Comparison of ENCODE assay signal across 8 cellular contexts in the genomic region with DNA sequence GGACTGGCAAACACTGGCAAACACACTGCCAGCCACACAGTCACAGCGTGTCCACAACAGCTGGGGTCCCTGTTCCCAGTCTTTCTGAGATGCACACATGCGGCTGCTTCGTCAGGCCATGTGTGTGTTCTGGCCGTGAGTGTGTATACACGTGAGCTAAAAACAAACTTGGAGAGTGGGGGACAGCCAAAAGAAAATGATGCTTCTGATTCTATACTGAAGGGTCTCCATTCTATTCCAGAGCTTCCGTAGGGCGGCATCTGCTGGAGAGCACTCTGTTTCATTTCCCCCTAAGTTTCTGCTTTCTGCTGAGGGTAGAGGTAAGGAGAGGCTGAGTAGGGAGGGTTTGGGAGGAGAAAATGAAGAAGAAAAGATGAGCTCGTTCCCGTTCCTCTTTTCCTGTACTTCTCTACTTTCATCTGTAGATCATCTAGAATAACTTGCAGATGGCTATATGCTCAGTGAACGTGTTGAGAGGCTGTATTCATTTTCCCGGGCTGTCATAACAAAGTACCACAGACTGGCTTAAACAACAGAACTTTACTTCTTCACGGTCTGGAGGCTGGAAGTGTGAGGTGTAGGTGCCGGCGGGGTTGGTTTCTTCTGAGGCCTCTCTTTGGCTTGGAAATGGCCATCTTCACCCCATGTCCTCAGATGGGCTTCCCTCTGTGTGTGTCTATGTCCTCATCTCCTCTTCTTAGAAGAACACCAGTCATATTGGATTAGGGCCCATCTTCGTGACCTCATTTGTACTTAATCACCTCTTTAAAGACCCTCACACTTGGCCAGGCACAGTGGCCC.
A peak's percentile ranks its signal among the peaks of the same experiment; 100 is the strongest.
DNase-seq lines count a peak whose midpoint lies in the region; ATAC-seq, FAIRE-seq and TF ChIP-seq lines count a peak whose summit lies in the region.

No MANE protein-coding gene starts in this region.

- no peaks in the 10 kb centered on the region for H3K9me2 ChIP-seq in Karpas-422 (replicated peaks; ENCODE audit: insufficient read depth, low read length)

- H4K8ac ChIP-seq in mesendoderm (ENCODE audit: low read depth, low read length): no peak overlapping the region

- DNase-seq in A549 (ENCODE audit: low read depth in 1 of 2, low spot score in 1 of 2): no peak
- DNase-seq in Karpas-422: no peak
- no peak for DNase-seq in astrocyte (ENCODE audit: low read depth)
- DNase-seq in naive B cell: no peak
- DNase-seq in mesendoderm: no peak
- DNase-seq in NCI-H446 (lab: John Stamatoyannopoulos, UW): no peak
- DNase-seq in glutamatergic neuron: no peak

- TF ChIP-seq POLR2A in A549 (IDR thresholded peaks at IDR 0.05; ENCODE audit: low read length): no peak

- H3K4me1 Mint-ChIP-seq in astrocyte (ENCODE audit: low read depth, unreplicated experiment) (peaks cover 63% of the 10 kb centered on the region), naive B cell (peaks cover 42 to 54% (median 47%) of the 10 kb centered on the region in 3 donors), glutamatergic neuron (ENCODE audit: low read depth, unreplicated experiment) (peaks cover 29% of the 10 kb centered on the region)

- H3K27ac Mint-ChIP-seq in astrocyte (ENCODE audit: unreplicated experiment): peak overlapping the region; percentile 77
- peak overlapping the region; percentile 34 to 99 (median 67) for H3K27ac Mint-ChIP-seq in naive B cell
- no peak overlapping the region for H3K27ac Mint-ChIP-seq in glutamatergic neuron (ENCODE audit: unreplicated experiment)

- H3K9me3 ChIP-seq in A549: no peaks in the 10 kb centered on the region
- no peaks in the 10 kb centered on the region for H3K9me3 ChIP-seq in Karpas-422 (ENCODE audit: low read length)
- H3K9me3 ChIP-seq in astrocyte (ENCODE audit: insufficient read depth, low read depth, low read length): no peaks in the 10 kb centered on the region

- 95% methylated on average over 15 of the region's 15 CpGs for WGBS in A549 (ENCODE audit: missing lambda C conversion rate)
- no CpG with 5 or more reads among the region's 15 CpGs for WGBS in mesendoderm (ENCODE audit: extremely low coverage, insufficient coverage, low lambda C conversion rate)

- ATAC-seq in A549 (no peak), naive B cell (ENCODE audit: low read depth in 2 of 2) (no peak), SK-N-SH treated with all-trans-retinoic acid at 6 μM for 48 hours (no peak)

- no peak for TF ChIP-seq RAD21 in A549 (conservative IDR thresholded peaks at IDR 0.05 in 1 of 2, IDR thresholded peaks at IDR 0.05 in 1 of 2)

- H3K4me1 ChIP-seq in A549 (peaks cover 92% of the 10 kb centered on the region), Karpas-422 (ENCODE audit: low read length) (peaks cover 42% of the 10 kb centered on the region), astrocyte (ENCODE audit: insufficient read depth, low read length) (peaks cover 57% of the 10 kb centered on the region), mesendoderm (ENCODE audit: control insufficient read depth, low read depth, low read length) (peaks cover 11% of the 10 kb centered on the region)

- peak overlapping the region; percentile 94 to 95 for H3K27ac ChIP-seq in A549
- no peak overlapping the region for H3K27ac ChIP-seq in Karpas-422 (ENCODE audit: low read length)
- H3K27ac ChIP-seq in astrocyte (ENCODE audit: low read depth, low read length): no peak overlapping the region
- H3K27ac ChIP-seq in mesendoderm (ENCODE audit: low read depth, low read length): no peak overlapping the region

- H3K9ac ChIP-seq in Karpas-422 (ENCODE audit: low read length) (no peak overlapping the region), astrocyte (ENCODE audit: low read length) (no peak overlapping the region), mesendoderm (ENCODE audit: low read length) (no peak overlapping the region)

- CTCF ChIA-PET in A549 (lab: Yijun Ruan, JAX): interaction anchor here (0.6 to 12.5 kb wide), 12 partner anchors 12 to 1248 kb away, joined by 3 to 94 read pairs (median 4); no protein-coding TSS in a partner anchor

- H4K5ac ChIP-seq in mesendoderm (ENCODE audit: low read length): no peak overlapping the region

- H3K9me3 Mint-ChIP-seq in astrocyte (ENCODE audit: unreplicated experiment) (no peaks in the 10 kb centered on the region), naive B cell (no peaks in the 10 kb centered on the region), glutamatergic neuron (ENCODE audit: unreplicated experiment) (peaks cover 3% of the 10 kb centered on the region)

- H3K79me2 ChIP-seq in Karpas-422 (ENCODE audit: low read length) (no peaks in the 10 kb centered on the region), astrocyte (ENCODE audit: insufficient read depth, low read length) (no peaks in the 10 kb centered on the region), mesendoderm (ENCODE audit: control insufficient read depth, insufficient read depth, low read length) (no peaks in the 10 kb centered on the region)

- POLR2A ChIA-PET in A549 (lab: Yijun Ruan, JAX): interaction anchor here (2.9 kb wide), 1 partner anchor 91 kb away, joined by 14 read pairs; no protein-coding TSS in a partner anchor

- no peak overlapping the region for H2BK120ac ChIP-seq in mesendoderm (ENCODE audit: low read depth, low read length)

- H3K27me3 ChIP-seq in Karpas-422 (ENCODE audit: low read length) (no peaks in the 10 kb centered on the region), astrocyte (ENCODE audit: insufficient read depth, low read length) (no peaks in the 10 kb centered on the region), mesendoderm (ENCODE audit: insufficient read depth, low read length, poor library complexity) (no peaks in the 10 kb centered on the region)

- no peak for TF ChIP-seq EP300 in A549 (IDR thresholded peaks at IDR 0.05)

- H3K36me3 ChIP-seq in Karpas-422 (ENCODE audit: insufficient read depth, low read length): no peaks in the 10 kb centered on the region
- no peaks in the 10 kb centered on the region for H3K36me3 ChIP-seq in astrocyte (ENCODE audit: insufficient read depth, low read length)
- H3K36me3 ChIP-seq in mesendoderm (ENCODE audit: control insufficient read depth, insufficient read depth, low read length): no peaks in the 10 kb centered on the region

- H3K4me3 ChIP-seq in A549 (no peak overlapping the region), Karpas-422 (ENCODE audit: low read length) (no peak overlapping the region), astrocyte (ENCODE audit: insufficient read depth, low read depth, low read length) (no peak overlapping the region), mesendoderm (ENCODE audit: low read length) (no peak overlapping the region)

- no peak overlapping the region for H2AK5ac ChIP-seq in mesendoderm (ENCODE audit: low read length)

- H3K79me1 ChIP-seq in mesendoderm (ENCODE audit: low read length): no peaks in the 10 kb centered on the region

- no peak overlapping the region for H2BK5ac ChIP-seq in mesendoderm (ENCODE audit: low read length)

- no peaks in the 10 kb centered on the region for H3K36me3 Mint-ChIP-seq in astrocyte (ENCODE audit: low read depth, unreplicated experiment)
- no peaks in the 10 kb centered on the region for H3K36me3 Mint-ChIP-seq in naive B cell
- H3K36me3 Mint-ChIP-seq in glutamatergic neuron (ENCODE audit: unreplicated experiment): no peaks in the 10 kb centered on the region

- FAIRE-seq in A549 (lab: Jason Lieb, UNC): no peak
- no peak for FAIRE-seq in astrocyte (lab: Jason Lieb, UNC)

- no peak overlapping the region for H2BK15ac ChIP-seq in mesendoderm (replicated peaks; ENCODE audit: low read depth)

- H3K56ac ChIP-seq in mesendoderm (ENCODE audit: low read length): no peak overlapping the region

- H3K4me3 Mint-ChIP-seq in astrocyte (ENCODE audit: unreplicated experiment): no peak overlapping the region
- peak overlapping the region in 2 of 8 donors; percentile 25 to 69 for H3K4me3 Mint-ChIP-seq in naive B cell
- H3K4me3 Mint-ChIP-seq in glutamatergic neuron (ENCODE audit: unreplicated experiment): no peak overlapping the region

- no peak overlapping the region for H3K23ac ChIP-seq in mesendoderm (ENCODE audit: low read length)

- H3K27me3 Mint-ChIP-seq in astrocyte (ENCODE audit: low read depth, unreplicated experiment): no peaks in the 10 kb centered on the region
- no peaks in the 10 kb centered on the region for H3K27me3 Mint-ChIP-seq in naive B cell
- H3K27me3 Mint-ChIP-seq in glutamatergic neuron (ENCODE audit: unreplicated experiment): peaks cover 4% of the 10 kb centered on the region

- 0 out of 2 replicates have a peak overlapping the region, but pooled peaks have one; percentile 17 for H2AFZ ChIP-seq in Karpas-422 (ENCODE audit: low read length)
- H2AFZ ChIP-seq in astrocyte (ENCODE audit: low read depth, low read length): no peak overlapping the region

- H3K18ac ChIP-seq in mesendoderm (ENCODE audit: low read length): no peak overlapping the region

- H4K20me1 ChIP-seq in Karpas-422 (ENCODE audit: insufficient read depth, low read depth, low read length) (no peaks in the 10 kb centered on the region), astrocyte (ENCODE audit: insufficient read depth, low read length) (no peaks in the 10 kb centered on the region)

- TF ChIP-seq CTCF in A549 (IDR thresholded peaks at IDR 0.05): no peak
- no peak for TF ChIP-seq CTCF in astrocyte (IDR thresholded peaks at IDR 0.05; ENCODE audit: insufficient read depth, low read depth, low read length)
- TF ChIP-seq CTCF in glutamatergic neuron (IDR thresholded peaks at IDR 0.05; ENCODE audit: partially characterized antibody, unreplicated experiment): no peak

- H3K4ac ChIP-seq in mesendoderm (ENCODE audit: low read depth, low read length): no peak overlapping the region

- H3K4me2 ChIP-seq in A549: peak overlapping the region; percentile 52; the same call in 2 of the 3 replicates
- H3K4me2 ChIP-seq in Karpas-422 (ENCODE audit: low read depth, low read length, poor library complexity, severe bottlenecking): no peak overlapping the region
- no peak overlapping the region for H3K4me2 ChIP-seq in astrocyte (ENCODE audit: low read length)
- no peak overlapping the region for H3K4me2 ChIP-seq in mesendoderm (ENCODE audit: low read length)

TF ChIP-seq in A549, 52 proteins besides CTCF, POLR2A, EP300 and RAD21 (continues in another document):
- TF ChIP-seq RFX5 (IDR thresholded peaks at IDR 0.05) (no peak), ZFP36 (IDR thresholded peaks at IDR 0.05; ENCODE audit: borderline replicate concordance, partially characterized antibody) (no peak), HOXA7 (CRISPR knock-in tag; IDR thresholded peaks at IDR 0.05) (no peak), ZNF302 (CRISPR knock-in tag; IDR thresholded peaks at IDR 0.05) (no peak), NR3C1 (IDR thresholded peaks at IDR 0.05) (no peak), RNF2 (IDR thresholded peaks at IDR 0.05; ENCODE audit: borderline replicate concordance, low read depth) (no peak), FOXS1 (CRISPR knock-in tag; IDR thresholded peaks at IDR 0.05) (no peak)

TF ChIP-seq in SK-N-SH treated with all-trans-retinoic acid at 6 μM for 48 hours, 23 proteins besides CTCF, POLR2A, EP300 and RAD21 (continues in another document):
- TF ChIP-seq PPARA (CRISPR knock-in tag; IDR thresholded peaks at IDR 0.05; ENCODE audit: borderline replicate concordance): no peak
- no peak for TF ChIP-seq RARB (CRISPR knock-in tag; IDR thresholded peaks at IDR 0.05)
- no peak for TF ChIP-seq SNAI2 (CRISPR knock-in tag; IDR thresholded peaks at IDR 0.05)
- TF ChIP-seq OSR1 (CRISPR knock-in tag; IDR thresholded peaks at IDR 0.05): no peak
- no peak for TF ChIP-seq ZNF565 (CRISPR knock-in tag; conservative IDR thresholded peaks at IDR 0.05; ENCODE audit: low read depth)

Comparison
In these comparisons a context has a peak if more than half of its experiments do, and no peak if none do; other contexts are left out.
1. H3K27ac ChIP-seq: peak in A549 (2 of 2); none in Karpas-422 (single experiment), astrocyte (single experiment) and mesendoderm (single experiment).